8 cellular contexts compared by ENCODE assay signal in genomic region chr2:74529357-74530238, GRCh38. TPM values are rescaled to one million over a fixed set of nuclear protein-coding genes. Genes with fewer than 3 reads are reported as not detected.
DNase-seq lines count a peak whose midpoint lies in the region; ATAC-seq, FAIRE-seq and TF ChIP-seq lines count a peak whose summit lies in the region.

A gene with protein sequence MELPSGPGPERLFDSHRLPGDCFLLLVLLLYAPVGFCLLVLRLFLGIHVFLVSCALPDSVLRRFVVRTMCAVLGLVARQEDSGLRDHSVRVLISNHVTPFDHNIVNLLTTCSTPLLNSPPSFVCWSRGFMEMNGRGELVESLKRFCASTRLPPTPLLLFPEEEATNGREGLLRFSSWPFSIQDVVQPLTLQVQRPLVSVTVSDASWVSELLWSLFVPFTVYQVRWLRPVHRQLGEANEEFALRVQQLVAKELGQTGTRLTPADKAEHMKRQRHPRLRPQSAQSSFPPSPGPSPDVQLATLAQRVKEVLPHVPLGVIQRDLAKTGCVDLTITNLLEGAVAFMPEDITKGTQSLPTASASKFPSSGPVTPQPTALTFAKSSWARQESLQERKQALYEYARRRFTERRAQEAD (minus strand): TSS chr2:74529706. CDS start chr2:74529629, 77 bp downstream.
HTRA2 (plus strand) TSS chr2:74529933; CDS start chr2:74530007, 74 bp downstream.

- TF ChIP-seq RAD21 in HepG2 (CRISPR knock-in tag; IDR thresholded peaks at IDR 0.05), result peak; percentile 52

- TF ChIP-seq EP300 in HepG2 (IDR thresholded peaks at IDR 0.05; ENCODE audit: low read depth in 2 of 2, low read length in 2 of 2) (peak; percentile 58 to 73; a peak in 2 of 4 replicates), HepG2 (CRISPR knock-in tag; IDR thresholded peaks at IDR 0.05; ENCODE audit: borderline replicate concordance) (no peak)

- peak within 1 kb of the TSS; percentile 84 to 100 (median 100) for H3K4me3 ChIP-seq in HepG2 (replicated peaks in 1 of 3; ENCODE audit: insufficient read depth in 1 of 3, low read depth in 2 of 3, low read length in 3 of 3)

- peaks cover 55% of the 10 kb centered on the region for H3K4me1 ChIP-seq in HepG2 (ENCODE audit: insufficient read depth, low read length)

- peak; percentile 88 to 100 (median 98) for DNase-seq in C1 segment of cervical spinal cord (lab: John Stamatoyannopoulos, UW)
- DNase-seq in NCI-H774 (lab: John Stamatoyannopoulos, UW), result peak; percentile 97
- peak; percentile 79 to 81 for DNase-seq in activated CD4-positive, alpha-beta T cell treated with anti-CD3 and anti-CD28 coated beads, Interleukin-2, amount 50 U/mL, for 4 hours
- DNase-seq in dermis blood vessel endothelial cell, result peak; percentile 98
- DNase-seq in HepG2 (ENCODE audit: low spot score), result peak; percentile 98
- peak; percentile 88 for DNase-seq in stimulated activated CD4-positive, alpha-beta T cell treated with anti-CD3 and anti-CD28 coated beads, Interleukin-4, amount 100 ng/mL, for 1 hour

- H3K9ac ChIP-seq in HepG2 (ENCODE audit: insufficient read depth, low read depth, low read length), result peak within 1 kb of the TSS; percentile 99

- H3K79me2 ChIP-seq in HepG2 (ENCODE audit: insufficient read depth, low read length), result peaks cover 43% of the 10 kb centered on the region

- peak; percentile 82 to 89 for TF ChIP-seq POLR2A in HepG2 (IDR thresholded peaks at IDR 0.05; ENCODE audit: insufficient read depth in 1 of 2, low read depth in 2 of 2, low read length in 2 of 2)

- H3K9me3 ChIP-seq in HepG2 (ENCODE audit: low read length), result no peaks in the 10 kb centered on the region

- POLR2A ChIA-PET in HepG2 (lab: Yijun Ruan, JAX), result interaction anchor here (0.6 to 5.9 kb wide), 27 partner anchors 9 to 351 kb away, joined by 3 to 93 read pairs (median 5); partner anchors contain the start of genes CCDC142, INO80B, LBX2 and LOXL3

- no peak within 1 kb of the TSS for H2AFZ ChIP-seq in HepG2 (ENCODE audit: low read length)

- ATAC-seq in GM19372 (IDR thresholded peaks at IDR 0.05; ENCODE audit: low read depth, unreplicated experiment) (peak; percentile 80), HG03558 (IDR thresholded peaks at IDR 0.05; ENCODE audit: extremely low read depth, unreplicated experiment) (peak; percentile 56), HepG2 (peak; percentile 90)

- peak; percentile 33 for TF ChIP-seq CTCF in HepG2 (CRISPR knock-in tag; IDR thresholded peaks at IDR 0.05)

- H3K27ac ChIP-seq in HepG2 (ENCODE audit: extremely low read length, insufficient read depth, low read length), result peak within 1 kb of the TSS; percentile 95

- FAIRE-seq in HepG2 (lab: Jason Lieb, UNC), result peak; percentile 83

- intact Hi-C loops in HepG2 (cut with micrococcal nuclease; ENCODE audit: unreplicated experiment), result loop anchor here (1.0 to 2.0 kb wide), 5 partner anchors 22 to 71 kb away; partner anchors contain the start of genes MRPL53, PCGF1, TTC31 and WBP1

- H4K20me1 ChIP-seq in HepG2 (ENCODE audit: insufficient read depth, low read length), result no peaks in the 10 kb centered on the region

- CTCF ChIA-PET in HepG2 (lab: Yijun Ruan, JAX; ENCODE audit: low intra/inter-chr PET ratio, low total read pairs), result interaction anchor here (1.5 to 1.9 kb wide), 2 partner anchors 23 to 46 kb away, joined by 3 to 5 read pairs; partner anchors contain the start of genes CCDC142, PCGF1 and TTC31

- H3K36me3 ChIP-seq in HepG2 (replicated peaks in 1 of 2; ENCODE audit: control insufficient read depth in 1 of 2, insufficient read depth in 2 of 2, low read length in 2 of 2), result peaks cover 19 to 33% of the 10 kb centered on the region in 2 experiments

- WGBS in HepG2 (ENCODE audit: low lambda C conversion rate), result 2% methylated on average over 34 of the region's 87 CpGs

- no peaks in the 10 kb centered on the region; a peak in 1 of 5 replicates for H3K27me3 ChIP-seq in HepG2 (ENCODE audit: control insufficient read depth in 1 of 2, insufficient read depth in 2 of 2, low read length in 2 of 2)

- in situ Hi-C loops in HepG2 (cut with HindIII; ENCODE audit: extremely low pct_ligation_motif_present, low pct_unique_long_range_greater_than_20kb), result no loop called here

- peak within 1 kb of the TSS; percentile 94 for H3K4me2 ChIP-seq in HepG2 (ENCODE audit: low read depth, low read length)

- BruUV-seq in HepG2 (replicated peaks; lab: Mats Ljungman, UMichigan), result no TSS peak

TF ChIP-seq in HepG2, 621 proteins besides CTCF, POLR2A, EP300 and RAD21 (continues in another document):
- TF ChIP-seq NR2C2 (CRISPR knock-in tag; IDR thresholded peaks at IDR 0.05; ENCODE audit: borderline replicate concordance) (peak; percentile 98), TSC22D2 (CRISPR knock-in tag; IDR thresholded peaks at IDR 0.05; ENCODE audit: borderline replicate concordance) (no peak), ZNF121 (CRISPR knock-in tag; IDR thresholded peaks at IDR 0.05) (peak; percentile 33; the same call in 1 of the 2 replicates), ATRX (CRISPR knock-in tag; IDR thresholded peaks at IDR 0.05; ENCODE audit: borderline replicate concordance) (no peak), NKX3-1 (CRISPR knock-in tag; IDR thresholded peaks at IDR 0.05) (0 out of 2 replicates have a peak, but pooled peaks have one; percentile 31), ZNF230 (CRISPR knock-in tag; IDR thresholded peaks at IDR 0.05) (0 out of 2 replicates have a peak, but pooled peaks have one; percentile 76), MIER2 (CRISPR knock-in tag; IDR thresholded peaks at IDR 0.05) (peak; percentile 72; the same call in 1 of the 2 replicates), PAWR (CRISPR knock-in tag; IDR thresholded peaks at IDR 0.05; ENCODE audit: borderline replicate concordance) (no peak), DRAP1 (CRISPR knock-in tag; IDR thresholded peaks at IDR 0.05) (peak; percentile 78), PHF8 (CRISPR knock-in tag; IDR thresholded peaks at IDR 0.05) (peak; percentile 95), ZNF460 (CRISPR knock-in tag; IDR thresholded peaks at IDR 0.05; ENCODE audit: borderline replicate concordance) (peak; percentile 38; the same call in 1 of the 2 replicates), SNAPC2 (CRISPR knock-in tag; IDR thresholded peaks at IDR 0.05) (no peak)

RNA-seq across cellular contexts. Expression of the first gene that starts in this region (rescaled TPM):
- total RNA-seq in dermis blood vessel endothelial cell (87.2 and 127 TPM in 2 replicates), HepG2 (2016; rRNA removed; fragmentation: Illumina TruSeq; extraction: Trizol) (67.0 and 174 TPM in 2 replicates)
- 95.5 and 114 TPM in 2 replicates for total RNA-seq in HepG2 (2016; cell fraction: cytosol; rRNA removed; fragmentation: Illumina TruSeq; extraction: Trizol; ENCODE audit: low read depth)
- 65.6 and 181 TPM in 2 replicates for total RNA-seq in HepG2 (2016; cell fraction: insoluble cytoplasmic fraction; rRNA removed; fragmentation: Illumina TruSeq; extraction: Trizol)
- 120 and 144 TPM in 2 replicates for total RNA-seq in HepG2 (2016; cell fraction: membrane; rRNA removed; fragmentation: Illumina TruSeq; extraction: Trizol)
- 197 and 227 TPM in 2 replicates for total RNA-seq in HepG2 (2016; cell fraction: nucleus; rRNA removed; fragmentation: Illumina TruSeq; extraction: Trizol)
- polyA plus RNA-seq in HepG2 (2011; rRNA removed), result 267 and 291 TPM in 2 replicates
- 214 and 249 TPM in 2 replicates for polyA plus RNA-seq in HepG2 (2011; cell fraction: cytosol; rRNA removed)
- polyA plus RNA-seq in HepG2 (2011; cell fraction: nucleus; rRNA removed), result 1,050 and 1,263 TPM in 2 replicates
- polyA plus RNA-seq in HepG2 (2012), result 138 and 140 TPM in 2 replicates
- polyA plus RNA-seq in HepG2 (2016; cell fraction: cytosol; fragmentation: Illumina TruSeq; extraction: Trizol; ENCODE audit: low read depth), result 118 and 134 TPM in 2 replicates
- polyA plus RNA-seq in HepG2 (2016; cell fraction: insoluble cytoplasmic fraction; fragmentation: Illumina TruSeq; extraction: Trizol; ENCODE audit: low read depth), result 70.3 and 84.7 TPM in 2 replicates
- polyA plus RNA-seq in HepG2 (2016; cell fraction: membrane; fragmentation: Illumina TruSeq; extraction: Trizol; ENCODE audit: low read depth), result 127 and 139 TPM in 2 replicates
- 543 and 555 TPM in 2 replicates for polyA plus RNA-seq in HepG2 (2016; cell fraction: nucleus; fragmentation: Illumina TruSeq; extraction: Trizol; ENCODE audit: insufficient read depth, low read depth)
- polyA minus RNA-seq in HepG2 (2011; rRNA and poly(A)+ RNA removed; ENCODE audit: low replicate concordance), result 211 and 273 TPM in 2 replicates
- polyA minus RNA-seq in HepG2 (2011; cell fraction: cytosol; rRNA and poly(A)+ RNA removed), result 79.8 and 82.9 TPM in 2 replicates
- polyA minus RNA-seq in HepG2 (2011; cell fraction: nucleus; rRNA and poly(A)+ RNA removed), result 199 and 204 TPM in 2 replicates

RNA-seq across cellular contexts. Expression of gene HTRA2, which starts in this region (rescaled TPM):
- 50.9 and 51.8 TPM in 2 replicates for total RNA-seq in dermis blood vessel endothelial cell
- total RNA-seq in HepG2 (2016; rRNA removed; fragmentation: Illumina TruSeq; extraction: Trizol), result 37.0 and 47.7 TPM in 2 replicates
- total RNA-seq in HepG2 (2016; cell fraction: cytosol; rRNA removed; fragmentation: Illumina TruSeq; extraction: Trizol; ENCODE audit: low read depth), result 13.0 and 16.0 TPM in 2 replicates
- 32.1 and 51.7 TPM in 2 replicates for total RNA-seq in HepG2 (2016; cell fraction: insoluble cytoplasmic fraction; rRNA removed; fragmentation: Illumina TruSeq; extraction: Trizol)
- total RNA-seq in HepG2 (2016; cell fraction: membrane; rRNA removed; fragmentation: Illumina TruSeq; extraction: Trizol), result 24.9 and 25.2 TPM in 2 replicates
- 34.3 and 38.8 TPM in 2 replicates for total RNA-seq in HepG2 (2016; cell fraction: nucleus; rRNA removed; fragmentation: Illumina TruSeq; extraction: Trizol)
- 50.3 and 56.1 TPM in 2 replicates for polyA plus RNA-seq in HepG2 (2011; rRNA removed)
- 53.8 and 61.4 TPM in 2 replicates for polyA plus RNA-seq in HepG2 (2011; cell fraction: cytosol; rRNA removed)
- 92.9 and 109 TPM in 2 replicates for polyA plus RNA-seq in HepG2 (2011; cell fraction: nucleus; rRNA removed)
- polyA plus RNA-seq in HepG2 (2012), result 40.6 and 45.3 TPM in 2 replicates
- 12.6 and 14.4 TPM in 2 replicates for polyA plus RNA-seq in HepG2 (2016; cell fraction: cytosol; fragmentation: Illumina TruSeq; extraction: Trizol; ENCODE audit: low read depth)
- polyA plus RNA-seq in HepG2 (2016; cell fraction: insoluble cytoplasmic fraction; fragmentation: Illumina TruSeq; extraction: Trizol; ENCODE audit: low read depth), result 35.6 and 37.4 TPM in 2 replicates
- 20.3 and 20.9 TPM in 2 replicates for polyA plus RNA-seq in HepG2 (2016; cell fraction: membrane; fragmentation: Illumina TruSeq; extraction: Trizol; ENCODE audit: low read depth)
- polyA plus RNA-seq in HepG2 (2016; cell fraction: nucleus; fragmentation: Illumina TruSeq; extraction: Trizol; ENCODE audit: insufficient read depth, low read depth), result 59.5 and 59.8 TPM in 2 replicates
- 72.4 and 106 TPM in 2 replicates for polyA minus RNA-seq in HepG2 (2011; rRNA and poly(A)+ RNA removed; ENCODE audit: low replicate concordance)
- polyA minus RNA-seq in HepG2 (2011; cell fraction: cytosol; rRNA and poly(A)+ RNA removed), result 20.8 and 28.5 TPM in 2 replicates
- polyA minus RNA-seq in HepG2 (2011; cell fraction: nucleus; rRNA and poly(A)+ RNA removed), result 35.9 and 51.6 TPM in 2 replicates

Comparison
In these comparisons a context has a peak if more than half of its experiments do, and no peak if none do; other contexts are left out.
1. Peak in every context shown above with its lines: DNase-seq, ATAC-seq, H3K4me3 ChIP-seq and H3K27ac ChIP-seq.